In the genomic region with DNA sequence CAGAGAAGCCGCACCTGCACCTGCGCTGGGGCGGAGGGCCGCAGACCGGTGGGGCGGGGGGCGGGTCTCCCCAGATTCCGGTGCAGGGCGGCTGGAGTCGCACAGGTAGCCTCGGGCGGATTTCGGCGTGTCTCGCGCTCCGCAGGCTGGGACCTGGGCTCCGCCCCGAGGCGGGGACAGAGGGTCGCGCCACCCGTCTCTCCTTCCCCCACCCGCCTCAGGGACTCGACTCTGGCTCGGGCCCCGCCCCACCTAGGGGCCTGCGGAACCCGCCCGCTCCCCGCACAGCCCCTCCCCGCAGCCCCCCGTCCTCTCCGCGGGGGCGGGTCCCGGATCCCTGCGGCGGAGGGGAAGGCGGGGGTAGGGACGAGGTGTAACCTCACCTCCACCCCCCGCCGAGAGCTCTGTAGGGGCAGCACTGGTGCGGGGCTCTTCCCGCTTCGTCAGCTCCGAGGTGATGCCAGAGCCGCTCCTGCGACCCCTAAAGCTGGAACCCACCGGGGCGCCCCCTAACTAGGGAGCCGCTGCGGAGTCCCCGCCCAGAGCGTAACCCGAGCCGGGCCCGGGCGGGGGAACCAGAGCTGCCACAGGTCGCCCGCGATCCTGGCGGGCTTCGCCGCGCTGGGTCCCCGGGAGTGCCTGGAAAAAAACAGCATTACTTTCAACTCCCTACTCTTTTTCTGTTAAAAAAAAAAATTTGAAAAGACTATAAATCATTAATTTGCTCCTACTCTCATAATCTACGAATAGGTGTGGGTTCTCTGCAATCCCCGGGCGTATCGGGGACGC, we compare ENCODE assay signal across 8 cellular contexts. TPM values are rescaled to one million over a fixed set of nuclear protein-coding genes. Genes with fewer than 3 reads are reported as not detected.
A peak's percentile ranks its signal among the peaks of the same experiment; 100 is the strongest.
DNase-seq lines count a peak whose midpoint lies in the region; FAIRE-seq and TF ChIP-seq lines count a peak whose summit lies in the region.

A gene with protein sequence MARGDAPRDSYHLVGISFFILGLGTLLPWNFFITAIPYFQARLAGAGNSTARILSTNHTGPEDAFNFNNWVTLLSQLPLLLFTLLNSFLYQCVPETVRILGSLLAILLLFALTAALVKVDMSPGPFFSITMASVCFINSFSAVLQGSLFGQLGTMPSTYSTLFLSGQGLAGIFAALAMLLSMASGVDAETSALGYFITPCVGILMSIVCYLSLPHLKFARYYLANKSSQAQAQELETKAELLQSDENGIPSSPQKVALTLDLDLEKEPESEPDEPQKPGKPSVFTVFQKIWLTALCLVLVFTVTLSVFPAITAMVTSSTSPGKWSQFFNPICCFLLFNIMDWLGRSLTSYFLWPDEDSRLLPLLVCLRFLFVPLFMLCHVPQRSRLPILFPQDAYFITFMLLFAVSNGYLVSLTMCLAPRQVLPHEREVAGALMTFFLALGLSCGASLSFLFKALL (minus strand): TSS at position 134 of the 789 bp plus-strand sequence. CDS start 169 bp downstream, outside the sequence.

- WGBS in iPS DF 6.9 (ENCODE audit: insufficient coverage, insufficient read length): no CpG with 5 or more reads among the region's 72 CpGs
- WGBS in small intestine, 3 donors: 0 to 1% (median 1%) methylated on average over 41 to 72 of the region's 72 CpGs

- H3K36me3 ChIP-seq in HAP-1 (replicated peaks): peaks cover 33% of the 10 kb centered on the region
- no peaks in the 10 kb centered on the region for H3K36me3 ChIP-seq in SU-DHL-6 (ENCODE audit: low read length)
- peaks cover 25% of the 10 kb centered on the region for H3K36me3 ChIP-seq in iPS DF 6.9 (ENCODE audit: control insufficient read depth, insufficient read depth, low read length)
- no peaks in the 10 kb centered on the region for H3K36me3 ChIP-seq in small intestine (ENCODE audit: control insufficient read depth in 2 of 2, insufficient read depth in 2 of 2, low read length in 2 of 2)

- no peak for FAIRE-seq in small intestine (lab: Jason Lieb, UNC)

- H3K4me1 ChIP-seq in HAP-1 (peaks cover 11% of the 10 kb centered on the region), iPS DF 6.9 (ENCODE audit: control insufficient read depth, insufficient read depth, low read length) (peaks cover 9% of the 10 kb centered on the region), small intestine (ENCODE audit: control insufficient read depth in 2 of 2, insufficient read depth in 1 of 2, low read depth in 1 of 2, low read length in 1 of 2) (no peaks in the 10 kb centered on the region)

- no peak for TF ChIP-seq CTCF in SU-DHL-6 (IDR thresholded peaks at IDR 0.05; ENCODE audit: insufficient read depth, low read length, poor library complexity, severe bottlenecking)

- H3F3A ChIP-seq in SU-DHL-6 (ENCODE audit: insufficient read depth): peaks cover 13% of the 10 kb centered on the region

- H3K9me2 ChIP-seq in SU-DHL-6 (replicated peaks; ENCODE audit: insufficient read depth, low read length): no peaks in the 10 kb centered on the region

- in situ Hi-C loops in HAP-1 (cut with MboI; ENCODE audit: low sequenced_read_pairs): no loop called here

- no peaks in the 10 kb centered on the region for H4K20me1 ChIP-seq in SU-DHL-6 (ENCODE audit: low read depth, low read length)

- peak within 1 kb of the TSS; percentile 62 for H3K9ac ChIP-seq in SU-DHL-6 (ENCODE audit: low read length)

- peak within 1 kb of the TSS; percentile 79 for H3K4me3 ChIP-seq in HAP-1
- peak within 1 kb of the TSS; percentile 60 for H3K4me3 ChIP-seq in SU-DHL-6 (ENCODE audit: insufficient read depth, low read length, poor library complexity, severe bottlenecking)
- H3K4me3 ChIP-seq in iPS DF 6.9 (ENCODE audit: low read length): peak within 1 kb of the TSS; percentile 72
- H3K4me3 ChIP-seq in small intestine (ENCODE audit: low read depth in 1 of 2, low read length in 2 of 2): peak within 1 kb of the TSS; percentile 69 to 70

- DNase-seq in DMS 273 treated with DMSO at 0.1 percent for 48 hours (lab: John Stamatoyannopoulos, UW) (peak; percentile 58), HAP-1 (ENCODE audit: low spot score in 2 of 2) (peak; percentile 93 to 98), NCI-H1105 (lab: John Stamatoyannopoulos, UW) (peak; percentile 93), iPS DF 6.9 (ENCODE audit: low read depth, low spot score) (peak; percentile 97), small intestine (peak; percentile 77), AML-193 (lab: John Stamatoyannopoulos, UW) (no peak)

- no peaks in the 10 kb centered on the region for H3K27me3 ChIP-seq in HAP-1 (ENCODE audit: low read depth)
- no peaks in the 10 kb centered on the region for H3K27me3 ChIP-seq in SU-DHL-6 (ENCODE audit: low read length)
- H3K27me3 ChIP-seq in iPS DF 6.9 (ENCODE audit: control insufficient read depth, insufficient read depth, low read length): no peaks in the 10 kb centered on the region
- H3K27me3 ChIP-seq in small intestine (ENCODE audit: control insufficient read depth in 2 of 2, insufficient read depth in 2 of 2, low read length in 2 of 2): no peaks in the 10 kb centered on the region

- no peaks in the 10 kb centered on the region for H3K79me2 ChIP-seq in SU-DHL-6 (ENCODE audit: insufficient read depth, low read length)

- H3K27ac ChIP-seq in SU-DHL-6 (ENCODE audit: low read depth, low read length) (peak within 1 kb of the TSS; percentile 83), angular gyrus (ENCODE audit: low read depth, low read length) (peak within 1 kb of the TSS; percentile 64), iPS DF 6.9 (ENCODE audit: low read length) (no peak within 1 kb of the TSS), small intestine (ENCODE audit: low read depth in 1 of 2, low read length in 1 of 2) (peak within 1 kb of the TSS; percentile 63 to 90)

- H3K9me3 ChIP-seq in HAP-1 (no peaks in the 10 kb centered on the region), SU-DHL-6 (ENCODE audit: insufficient read depth, low read length) (no peaks in the 10 kb centered on the region), iPS DF 6.9 (ENCODE audit: control insufficient read depth, insufficient read depth, low read length) (no peaks in the 10 kb centered on the region), small intestine (ENCODE audit: control insufficient read depth, low read depth) (no peaks in the 10 kb centered on the region)

- peak within 1 kb of the TSS; percentile 97 for H2AFZ ChIP-seq in SU-DHL-6 (ENCODE audit: low read depth, low read length, severe bottlenecking)

- peak within 1 kb of the TSS; percentile 87 for H3K4me2 ChIP-seq in SU-DHL-6 (ENCODE audit: low read depth, low read length, poor library complexity, severe bottlenecking)

RNA-seq across cellular contexts. Expression of the gene that starts here (rescaled TPM):
- polyA plus RNA-seq in small intestine: 10 to 100 TPM in 1 of 3 donors, 1 to 10 TPM in 1, under 1 TPM in 1; 0.89 to 16.2 (median 1.1) TPM

Comparison
In these comparisons a context has a peak if more than half of its experiments do, and no peak if none do; other contexts are left out.
1. DNase-seq: peak in DMS 273 treated with DMSO at 0.1 percent for 48 hours (single experiment), HAP-1 (2 of 2), NCI-H1105 (single experiment), iPS DF 6.9 (single experiment) and small intestine (single experiment); none in AML-193 (0 of 2).
2. Peak in every context shown above with its lines, with median percentiles within 50 percentile points of each other: H3K4me3 ChIP-seq.